ENCODE assay signal across 20 cellular contexts in genomic region chr7:28939367-28939766, GRCh38. TPM values are rescaled to one million over a fixed set of nuclear protein-coding genes. Genes with fewer than 3 reads are reported as not detected.
"Had no signal": no experiment of that assay in that cellular context is flagged by ENCODE, and none has a peak within 500 bp of the region (broad histone marks: within the 10 kb centered on the region; RNA-seq: fewer than 3 reads in every experiment).

No MANE protein-coding gene starts in this region.

- H3K9me3 ChIP-seq: breast epithelium, lower lobe of right lung, suprapubic skin had no signal

- DNase-seq: activated CD4-positive, alpha-beta T cell treated with anti-CD3 and anti-CD28 coated beads, Interleukin-2, amount 50 U/mL, for 4 hours; activated naive CD4-positive, alpha-beta T cell; activated naive CD8-positive, alpha-beta T cell treated with anti-CD3 and anti-CD28 coated beads, Interleukin-2, amount 10 ng/mL, durations not matched to agents 7 days and 5 days; activated T-cell treated with anti-CD3 and anti-CD28 coated beads for 4 hours; anterior cingulate cortex; cerebellar nuclear complex; effector memory CD4-positive, alpha-beta T cell; foreskin melanocyte; kidney glomerular epithelial cell; lower lobe of right lung; naive thymus-derived CD4-positive, alpha-beta T cell; right cardiac atrium; SW 1271 had no signal

- H3K4me3 ChIP-seq: breast epithelium, lower lobe of right lung, suprapubic skin had no signal

- H3K27me3 Mint-ChIP-seq: progenitor cell of endocrine pancreas had no signal

- H3K4me1 Mint-ChIP-seq: activated naive CD8-positive, alpha-beta T cell treated with anti-CD3 and anti-CD28 coated beads, Interleukin-2, amount 10 ng/mL, durations not matched to agents 7 days and 5 days; naive thymus-derived CD4-positive, alpha-beta T cell had no signal

- H3K36me3 Mint-ChIP-seq: activated naive CD8-positive, alpha-beta T cell treated with anti-CD3 and anti-CD28 coated beads, Interleukin-2, amount 10 ng/mL, durations not matched to agents 7 days and 5 days had no signal

- H3K4me3 Mint-ChIP-seq: activated naive CD8-positive, alpha-beta T cell treated with anti-CD3 and anti-CD28 coated beads, Interleukin-2, amount 10 ng/mL, durations not matched to agents 7 days and 5 days; dendritic cell treated with granulocyte-macrophage colony-stimulating factor and Interleukin-4, amounts not matched to agents 40 ng/mL and 50 ng/mL, for 4 days; naive thymus-derived CD4-positive, alpha-beta T cell; stimulated activated naive CD8-positive, alpha-beta T cell treated with anti-CD3 and anti-CD28 coated beads, Interleukin-15, Interleukin-2, amounts not matched to agents 100 ng/mL and 50 ng/mL, for 24 hours had no signal

- H3K36me3 ChIP-seq: breast epithelium, lower lobe of right lung, suprapubic skin had no signal

- H3K27ac Mint-ChIP-seq: activated naive CD8-positive, alpha-beta T cell treated with anti-CD3 and anti-CD28 coated beads, Interleukin-2, amount 10 ng/mL, durations not matched to agents 7 days and 5 days; dendritic cell treated with granulocyte-macrophage colony-stimulating factor and Interleukin-4, amounts not matched to agents 40 ng/mL and 50 ng/mL, for 4 days; naive thymus-derived CD4-positive, alpha-beta T cell; progenitor cell of endocrine pancreas; stimulated activated naive CD8-positive, alpha-beta T cell treated with anti-CD3 and anti-CD28 coated beads, Interleukin-15, Interleukin-2, amounts not matched to agents 100 ng/mL and 50 ng/mL, for 24 hours had no signal

- H3K27ac ChIP-seq: breast epithelium, lower lobe of right lung, suprapubic skin had no signal

- H3K27me3 ChIP-seq: breast epithelium, suprapubic skin had no signal

- H3K4me1 ChIP-seq: breast epithelium, lower lobe of right lung, suprapubic skin had no signal

- ATAC-seq: activated CD4-positive, CD25-positive, alpha-beta regulatory T cell treated with anti-CD3 and anti-CD28 coated beads, Interleukin-2, amount 50 U/mL, for 24 hours; lower lobe of right lung; naive thymus-derived CD4-positive, alpha-beta T cell had no signal

- H3K9me3 Mint-ChIP-seq: activated naive CD8-positive, alpha-beta T cell treated with anti-CD3 and anti-CD28 coated beads, Interleukin-2, amount 10 ng/mL, durations not matched to agents 7 days and 5 days; dendritic cell treated with granulocyte-macrophage colony-stimulating factor and Interleukin-4, amounts not matched to agents 40 ng/mL and 50 ng/mL, for 4 days; stimulated activated naive CD8-positive, alpha-beta T cell treated with anti-CD3 and anti-CD28 coated beads, Interleukin-15, Interleukin-2, amounts not matched to agents 100 ng/mL and 50 ng/mL, for 24 hours had no signal

RNA-seq across cellular contexts. Expression of gene TRIL, which starts 18.8 kb away (rescaled TPM):
- total RNA-seq: activated naive CD8-positive, alpha-beta T cell treated with anti-CD3 and anti-CD28 coated beads, Interleukin-2, amount 10 ng/mL, durations not matched to agents 7 days and 5 days; T-helper 2 cell treated with Interferon-gamma antibody and Interleukin-4, amounts not matched to agents 100 ng/mL and 5 ng/mL, for 36 hours had no signal
- polyA plus RNA-seq: naive thymus-derived CD4-positive, alpha-beta T cell had no signal
